ENCODE assay signal across 33 cellular contexts in genomic region chr15:77773003-77773402, GRCh38.
"Had no signal": no experiment of that assay in that cellular context is flagged by ENCODE, and none has a peak within 500 bp of the region (broad histone marks: within the 10 kb centered on the region; RNA-seq: fewer than 3 reads in every experiment).

No MANE protein-coding gene starts in this region.

- H3K4me3 ChIP-seq: esophagus muscularis mucosa, gastrocnemius medialis, heart left ventricle had no signal

- H3K9me3 ChIP-seq: gastrocnemius medialis, heart left ventricle had no signal

- FAIRE-seq: astrocyte, colon had no signal

- H3K27me3 ChIP-seq: brain microvascular endothelial cell had no signal

- H3K4me1 ChIP-seq: esophagus muscularis mucosa, foreskin keratinocyte, gastrocnemius medialis, heart left ventricle had no signal

- H3K36me3 ChIP-seq: brain microvascular endothelial cell, esophagus muscularis mucosa, gastrocnemius medialis, heart left ventricle had no signal

- DNase-seq: activated CD4-positive, alpha-beta memory T cell treated with anti-CD3 and anti-CD28 coated beads, Interleukin-2, amount 10 ng/mL, durations not matched to agents 7 days and 5 days; activated CD4-positive, alpha-beta T cell treated with anti-CD3 and anti-CD28 coated beads for 1 hour; activated CD4-positive, alpha-beta T cell treated with anti-CD3 and anti-CD28 coated beads for 4 hours; activated CD4-positive, alpha-beta T cell treated with anti-CD3 and anti-CD28 coated beads, Interleukin-2, amount 10 ng/mL, durations not matched to agents 7 days and 5 days; activated CD4-positive, alpha-beta T cell treated with anti-CD3 and anti-CD28 coated beads, Interleukin-2, amount 50 U/mL, for 4 hours; activated CD8-positive, alpha-beta memory T cell treated with anti-CD3 and anti-CD28 coated beads, Interleukin-2, amount 50 U/mL, for 48 hours; activated gamma-delta T cell; activated naive CD4-positive, alpha-beta T cell; activated naive CD4-positive, alpha-beta T cell treated with anti-CD3 and anti-CD28 coated beads, Interleukin-2, amount 10 ng/mL, durations not matched to agents 7 days and 5 days; activated naive CD8-positive, alpha-beta T cell treated with anti-CD3 and anti-CD28 coated beads, Interleukin-2, amount 10 ng/mL, durations not matched to agents 7 days and 5 days; activated T-cell treated with anti-CD3 and anti-CD28 coated beads for 4 hours; activated T-cell treated with anti-CD3 and anti-CD28 coated beads, Interleukin-2, amount 50 U/mL, for 24 hours; activated T-cell treated with anti-CD3 and anti-CD28 coated beads, Interleukin-2, amount 50 U/mL, for 72 hours; amniotic stem cell; anterior cingulate cortex; brain microvascular endothelial cell; caudate nucleus; cortex of kidney; dermis blood vessel endothelial cell; effector CD4-positive, alpha-beta T cell; effector memory CD8-positive, alpha-beta T cell; erythroblast; foreskin keratinocyte; gastrocnemius medialis; glutamatergic neuron; heart left ventricle; T-helper 2 cell had no signal

- ATAC-seq: activated naive CD4-positive, alpha-beta T cell treated with anti-CD3 and anti-CD28 coated beads, Interleukin-2, amount 50 U/mL, for 72 hours; activated T-cell treated with anti-CD3 and anti-CD28 coated beads, Interleukin-2, amount 50 U/mL, for 72 hours; effector memory CD8-positive, alpha-beta T cell; foreskin keratinocyte; gastrocnemius medialis; heart left ventricle; WTC11 had no signal

- H3K27ac ChIP-seq: brain microvascular endothelial cell, esophagus muscularis mucosa, foreskin keratinocyte, gastrocnemius medialis, heart left ventricle, VCaP had no signal
